In genomic region chr11:63951779-63952536, GRCh38 we compare ENCODE assay signal across 11 cellular contexts. TPM values are rescaled to one million over a fixed set of nuclear protein-coding genes. Genes with fewer than 3 reads are reported as not detected.
DNase-seq lines count a peak whose midpoint lies in the region; ATAC-seq and TF ChIP-seq lines count a peak whose summit lies in the region.
"Had no signal": no experiment of that assay in that cellular context is flagged by ENCODE, and none has a peak within 500 bp of the region (broad histone marks: within the 10 kb centered on the region; RNA-seq: fewer than 3 reads in every experiment).

No MANE protein-coding gene starts in this region.

- H3K9me3 Mint-ChIP-seq in activated T-helper 1 cell treated with anti-CD3 and anti-CD28 coated beads, Interleukin-12 subunit alpha, Interleukin-12 subunit beta, Interleukin-2, Interleukin-4 antibody, amounts not matched to agents 30 ng/mL and 10 ng/mL and 1 ng/mL, durations not matched to agents 14 hours and 24 hours and 36 hours, result no peaks in the 10 kb centered on the region
- H3K9me3 Mint-ChIP-seq in naive thymus-derived CD8-positive, alpha-beta T cell, result no peaks in the 10 kb centered on the region

- H3K4me3 ChIP-seq in GM12865 (ENCODE audit: low read depth, low read length) (peak overlapping the region; percentile 19), HUES6 (ENCODE audit: low read depth, low read length) (no peak overlapping the region), Karpas-422 (ENCODE audit: low read length) (no peak overlapping the region)
- H3K4me3 ChIP-seq: transverse colon had no signal

- H3K4me3 Mint-ChIP-seq in activated T-helper 1 cell treated with anti-CD3 and anti-CD28 coated beads, Interleukin-12 subunit alpha, Interleukin-12 subunit beta, Interleukin-2, Interleukin-4 antibody, amounts not matched to agents 30 ng/mL and 10 ng/mL and 1 ng/mL, durations not matched to agents 14 hours and 24 hours and 36 hours, result peak overlapping the region; percentile 56
- peak overlapping the region; percentile 24 to 82 (median 56) for H3K4me3 Mint-ChIP-seq in naive thymus-derived CD8-positive, alpha-beta T cell

- H3K27ac Mint-ChIP-seq in activated T-helper 1 cell treated with anti-CD3 and anti-CD28 coated beads, Interleukin-12 subunit alpha, Interleukin-12 subunit beta, Interleukin-2, Interleukin-4 antibody, amounts not matched to agents 30 ng/mL and 10 ng/mL and 1 ng/mL, durations not matched to agents 14 hours and 24 hours and 36 hours, result peak overlapping the region; percentile 77
- H3K27ac Mint-ChIP-seq in naive thymus-derived CD8-positive, alpha-beta T cell, result peak overlapping the region; percentile 23 to 93 (median 84)

- no peaks in the 10 kb centered on the region for H3K9me3 ChIP-seq in HUES6 (ENCODE audit: control insufficient read depth, insufficient read depth, low read depth, low read length)
- H3K9me3 ChIP-seq in Karpas-422 (ENCODE audit: low read length), result no peaks in the 10 kb centered on the region
- H3K9me3 ChIP-seq: transverse colon had no signal

- H3K36me3 ChIP-seq in HUES6 (ENCODE audit: control insufficient read depth, insufficient read depth, low read length), result peaks cover 67% of the 10 kb centered on the region
- H3K36me3 ChIP-seq in Karpas-422 (ENCODE audit: insufficient read depth, low read length), result peaks cover 10% of the 10 kb centered on the region

- no peak overlapping the region for H3K27ac ChIP-seq in HUES6 (ENCODE audit: low read depth, low read length)
- no peak overlapping the region for H3K27ac ChIP-seq in Karpas-422 (ENCODE audit: low read length)
- H3K27ac ChIP-seq: transverse colon had no signal

- no peaks in the 10 kb centered on the region for H3K27me3 ChIP-seq in HUES6 (ENCODE audit: control insufficient read depth, insufficient read depth, low read length)
- H3K27me3 ChIP-seq in Karpas-422 (ENCODE audit: low read length), result no peaks in the 10 kb centered on the region
- H3K27me3 ChIP-seq: transverse colon had no signal

- TF ChIP-seq CTCF in GM12865 (IDR thresholded peaks at IDR 0.05; ENCODE audit: insufficient read depth, low read depth, low read length, missing control alignments), result no peak

- peak; percentile 89 to 90 for ATAC-seq in naive thymus-derived CD8-positive, alpha-beta T cell

- DNase-seq in GM12865 (ENCODE audit: low read depth) (peak; percentile 87), Karpas-422 (no peak), HT-29 (ENCODE audit: low spot score) (no peak), head of caudate nucleus (no peak), NCI-H446 treated with DMSO at 0.1 percent for 48 hours (lab: John Stamatoyannopoulos, UW) (no peak)
- peak; percentile 38 for DNase-seq in activated T-helper 1 cell treated with anti-CD3 and anti-CD28 coated beads, Interleukin-12 subunit alpha, Interleukin-12 subunit beta, Interleukin-2, Interleukin-4 antibody, amounts not matched to agents 30 ng/mL and 10 ng/mL and 1 ng/mL, durations not matched to agents 14 hours and 24 hours and 36 hours (ENCODE audit: low spot score)
- peak in 6 of 10 donors; percentile 15 to 43 (median 31) for DNase-seq in naive thymus-derived CD8-positive, alpha-beta T cell
- DNase-seq: NCI-H774; stimulated activated CD4-positive, alpha-beta T cell treated with anti-CD3 and anti-CD28 coated beads, Interleukin-12 subunit alpha, Interleukin-12 subunit beta, amount 100 ng/mL, for 4 hours; transverse colon had no signal

- H3K4me1 ChIP-seq in HUES6 (ENCODE audit: control insufficient read depth, insufficient read depth, low read length), result no peaks in the 10 kb centered on the region
- no peaks in the 10 kb centered on the region for H3K4me1 ChIP-seq in Karpas-422 (ENCODE audit: low read length)
- H3K4me1 ChIP-seq: transverse colon had no signal

- H3K4me2 ChIP-seq in Karpas-422 (ENCODE audit: low read depth, low read length, poor library complexity, severe bottlenecking), result no peak overlapping the region

- POLR2A ChIA-PET in naive thymus-derived CD8-positive, alpha-beta T cell (lab: Charles Lee), result interaction anchor here (1.2 to 2.4 kb wide), 4 partner anchors 8 to 36 kb away, joined by 4 to 10 read pairs (median 5); no protein-coding TSS in a partner anchor

- H3K79me2 ChIP-seq in Karpas-422 (ENCODE audit: low read length), result no peaks in the 10 kb centered on the region

- H4K20me1 ChIP-seq in Karpas-422 (ENCODE audit: insufficient read depth, low read depth, low read length), result no peaks in the 10 kb centered on the region

- intact Hi-C loops in activated T-helper 1 cell treated with anti-CD3 and anti-CD28 coated beads, Interleukin-12 subunit alpha, Interleukin-12 subunit beta, Interleukin-2, Interleukin-4 antibody, amounts not matched to agents 30 ng/mL and 10 ng/mL and 1 ng/mL, durations not matched to agents 14 hours and 24 hours and 36 hours (cut with micrococcal nuclease), result loop anchor here (1.0 kb wide), 1 partner anchor 13 kb away; the partner anchor contains the start of gene NAA40
- intact Hi-C loops in head of caudate nucleus (cut with DNase I), result no loop called here

- peaks cover 21% of the 10 kb centered on the region for H3K4me1 Mint-ChIP-seq in activated T-helper 1 cell treated with anti-CD3 and anti-CD28 coated beads, Interleukin-12 subunit alpha, Interleukin-12 subunit beta, Interleukin-2, Interleukin-4 antibody, amounts not matched to agents 30 ng/mL and 10 ng/mL and 1 ng/mL, durations not matched to agents 14 hours and 24 hours and 36 hours (ENCODE audit: low read depth)
- peaks cover 17 to 45% (median 34%) of the 10 kb centered on the region in 4 donors for H3K4me1 Mint-ChIP-seq in naive thymus-derived CD8-positive, alpha-beta T cell

- H2AFZ ChIP-seq in Karpas-422 (ENCODE audit: low read length), result no peak overlapping the region

- H3K9ac ChIP-seq in HUES6 (ENCODE audit: low read length), result peak overlapping the region; percentile 0
- H3K9ac ChIP-seq in Karpas-422 (ENCODE audit: low read length), result no peak overlapping the region

- H3K9me2 ChIP-seq in Karpas-422 (replicated peaks; ENCODE audit: insufficient read depth, low read length), result no peaks in the 10 kb centered on the region

- H3K36me3 Mint-ChIP-seq in activated T-helper 1 cell treated with anti-CD3 and anti-CD28 coated beads, Interleukin-12 subunit alpha, Interleukin-12 subunit beta, Interleukin-2, Interleukin-4 antibody, amounts not matched to agents 30 ng/mL and 10 ng/mL and 1 ng/mL, durations not matched to agents 14 hours and 24 hours and 36 hours (ENCODE audit: low read depth), result peaks cover 27% of the 10 kb centered on the region
- H3K36me3 Mint-ChIP-seq in naive thymus-derived CD8-positive, alpha-beta T cell, result peaks cover 0 to 31% (median 0%) of the 10 kb centered on the region in 3 donors

- H3K27me3 Mint-ChIP-seq in activated T-helper 1 cell treated with anti-CD3 and anti-CD28 coated beads, Interleukin-12 subunit alpha, Interleukin-12 subunit beta, Interleukin-2, Interleukin-4 antibody, amounts not matched to agents 30 ng/mL and 10 ng/mL and 1 ng/mL, durations not matched to agents 14 hours and 24 hours and 36 hours (ENCODE audit: insufficient read depth), result no peaks in the 10 kb centered on the region
- H3K27me3 Mint-ChIP-seq in naive thymus-derived CD8-positive, alpha-beta T cell, result no peaks in the 10 kb centered on the region

RNA-seq across cellular contexts. Expression of gene NAA40, which starts 13.2 kb away (rescaled TPM):
- 25.3 and 31.6 TPM in 2 replicates for total RNA-seq in activated T-helper 1 cell treated with anti-CD3 and anti-CD28 coated beads, Interleukin-12 subunit alpha, Interleukin-12 subunit beta, Interleukin-2, Interleukin-4 antibody, amounts not matched to agents 30 ng/mL and 10 ng/mL and 1 ng/mL, durations not matched to agents 14 hours and 24 hours and 36 hours
- total RNA-seq in naive thymus-derived CD8-positive, alpha-beta T cell, result 10 to 100 TPM; 24.2 to 28.0 TPM
- polyA plus RNA-seq in naive thymus-derived CD8-positive, alpha-beta T cell, result 10 to 100 TPM in 2 of 3 donors, 1 to 10 TPM in 1; 6.2 to 14.6 (median 11.7) TPM
- 19.0 and 19.2 TPM in 2 replicates for total RNA-seq in Karpas-422 (2014; rRNA removed; shearing (Covaris generic); ENCODE audit: low replicate concordance)
- 14.9 and 20.0 TPM in 2 replicates for total RNA-seq in HT-29 (2014; rRNA removed; shearing (Covaris generic))

RNA-seq across cellular contexts. Expression of gene COX8A, which starts 22.5 kb away (rescaled TPM):
- total RNA-seq in activated T-helper 1 cell treated with anti-CD3 and anti-CD28 coated beads, Interleukin-12 subunit alpha, Interleukin-12 subunit beta, Interleukin-2, Interleukin-4 antibody, amounts not matched to agents 30 ng/mL and 10 ng/mL and 1 ng/mL, durations not matched to agents 14 hours and 24 hours and 36 hours, result 289 and 291 TPM in 2 replicates
- 10 to 100 TPM; 94.9 to 95.2 TPM for total RNA-seq in naive thymus-derived CD8-positive, alpha-beta T cell
- polyA plus RNA-seq in naive thymus-derived CD8-positive, alpha-beta T cell, result 100 to 1,000 TPM; 319 to 428 (median 392) TPM
- 574 and 779 TPM in 2 replicates for total RNA-seq in Karpas-422 (2014; rRNA removed; shearing (Covaris generic); ENCODE audit: low replicate concordance)
- total RNA-seq in HT-29 (2014; rRNA removed; shearing (Covaris generic)), result 1,404 and 1,625 TPM in 2 replicates

RNA-seq across cellular contexts. Expression of gene OTUB1, which starts 34.3 kb away (rescaled TPM):
- total RNA-seq in activated T-helper 1 cell treated with anti-CD3 and anti-CD28 coated beads, Interleukin-12 subunit alpha, Interleukin-12 subunit beta, Interleukin-2, Interleukin-4 antibody, amounts not matched to agents 30 ng/mL and 10 ng/mL and 1 ng/mL, durations not matched to agents 14 hours and 24 hours and 36 hours, result 104 and 114 TPM in 2 replicates
- 10 to 100 TPM; 69.6 to 75.8 TPM for total RNA-seq in naive thymus-derived CD8-positive, alpha-beta T cell
- polyA plus RNA-seq in naive thymus-derived CD8-positive, alpha-beta T cell, result 100 to 1,000 TPM; 109 to 121 (median 115) TPM
- total RNA-seq in Karpas-422 (2014; rRNA removed; shearing (Covaris generic); ENCODE audit: low replicate concordance), result 41.6 and 61.7 TPM in 2 replicates
- total RNA-seq in HT-29 (2014; rRNA removed; shearing (Covaris generic)), result 131 and 140 TPM in 2 replicates

RNA-seq across cellular contexts. Expression of gene RCOR2, which starts 35.0 kb away (rescaled TPM):
- 0.21 and 0.34 TPM in 2 replicates for total RNA-seq in activated T-helper 1 cell treated with anti-CD3 and anti-CD28 coated beads, Interleukin-12 subunit alpha, Interleukin-12 subunit beta, Interleukin-2, Interleukin-4 antibody, amounts not matched to agents 30 ng/mL and 10 ng/mL and 1 ng/mL, durations not matched to agents 14 hours and 24 hours and 36 hours
- not detected for total RNA-seq in naive thymus-derived CD8-positive, alpha-beta T cell
- under 1 TPM in 1 of 3 donors, not detected in 2; 0.14 TPM for polyA plus RNA-seq in naive thymus-derived CD8-positive, alpha-beta T cell
- total RNA-seq in Karpas-422 (2014; rRNA removed; shearing (Covaris generic); ENCODE audit: low replicate concordance), result 2.1 and 2.4 TPM in 2 replicates
- total RNA-seq in HT-29 (2014; rRNA removed; shearing (Covaris generic)), result 0.37 and 2.0 TPM in 2 replicates

Comparison
In these comparisons a context has a peak if more than half of its experiments do, and no peak if none do; other contexts are left out.
1. DNase-seq: peak in GM12865 (single experiment), activated T-helper 1 cell treated with anti-CD3 and anti-CD28 coated beads, Interleukin-12 subunit alpha, Interleukin-12 subunit beta, Interleukin-2, Interleukin-4 antibody, amounts not matched to agents 30 ng/mL and 10 ng/mL and 1 ng/mL, durations not matched to agents 14 hours and 24 hours and 36 hours (single experiment) and naive thymus-derived CD8-positive, alpha-beta T cell (6 of 10); none in Karpas-422 (single experiment), HT-29 (single experiment), head of caudate nucleus (0 of 42) and NCI-H446 treated with DMSO at 0.1 percent for 48 hours (single experiment).